Comparison of ENCODE assay signal across 9 cellular contexts in the genomic region with DNA sequence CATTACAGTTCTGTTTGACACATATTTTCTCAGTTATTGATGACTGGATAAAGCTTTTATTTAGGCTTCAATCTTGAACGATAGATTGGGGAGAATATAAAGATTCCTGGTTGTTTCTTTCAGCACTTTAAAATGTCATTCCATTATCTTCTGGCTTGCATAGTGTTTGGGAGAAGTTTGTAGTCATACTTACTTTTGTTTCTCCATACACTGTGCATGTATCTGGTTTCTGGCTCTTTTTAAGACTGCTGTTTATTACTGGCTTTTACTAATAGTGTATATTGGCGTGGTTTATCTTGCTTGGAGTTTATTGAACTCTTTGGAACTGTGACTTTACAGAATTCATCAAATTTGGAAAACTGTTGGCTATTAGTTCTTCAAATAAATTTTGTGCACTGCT.
"Had no signal": no experiment of that assay in that cellular context is flagged by ENCODE, and none has a peak within 500 bp of the region (broad histone marks: within the 10 kb centered on the region; RNA-seq: fewer than 3 reads in every experiment).

No MANE protein-coding gene starts in this region.

- H3K36me3 ChIP-seq: HAP-1 had no signal

- ATAC-seq: HCT116 had no signal

- H3K36me3 Mint-ChIP-seq: IgD-negative memory B cell had no signal

- H3K4me3 ChIP-seq: GM23248, HAP-1 had no signal

- DNase-seq: GM23248, GOT3, H7, KBM-7 had no signal

- H3K4me1 Mint-ChIP-seq: IgD-negative memory B cell had no signal

- H3K4me2 ChIP-seq: KMS-11 had no signal

- H3K9ac ChIP-seq: GM23248, KMS-11 had no signal

- H3K9me3 ChIP-seq: HAP-1 had no signal

- FAIRE-seq: HTR-8/SVneo had no signal

- H3K27ac Mint-ChIP-seq: IgD-negative memory B cell had no signal

- H3K9me3 Mint-ChIP-seq: IgD-negative memory B cell had no signal

- H2AFZ ChIP-seq: GM23248 had no signal

- H3K4me3 Mint-ChIP-seq: IgD-negative memory B cell had no signal

- H3K27ac ChIP-seq: GM23248, KMS-11 had no signal
